9 cellular contexts compared by ENCODE assay signal in genomic region chr1:54404263-54404662, GRCh38.
A peak's percentile ranks its signal among the peaks of the same experiment; 100 is the strongest.
DNase-seq lines count a peak whose midpoint lies in the region; ATAC-seq and TF ChIP-seq lines count a peak whose summit lies in the region.
"Had no signal": no experiment of that assay in that cellular context is flagged by ENCODE, and none has a peak within 500 bp of the region (broad histone marks: within the 10 kb centered on the region; RNA-seq: fewer than 3 reads in every experiment).

No MANE protein-coding gene starts in this region.

- H3K27ac Mint-ChIP-seq in dendritic cell treated with granulocyte-macrophage colony-stimulating factor and Interleukin-4, amounts not matched to agents 40 ng/mL and 50 ng/mL, for 4 days = peak overlapping the region; percentile 0
- H3K27ac Mint-ChIP-seq in nephron = peak overlapping the region; percentile 22 to 94 (median 40)

- peak overlapping the region; percentile 82 for H3K4me3 Mint-ChIP-seq in dendritic cell treated with granulocyte-macrophage colony-stimulating factor and Interleukin-4, amounts not matched to agents 40 ng/mL and 50 ng/mL, for 4 days
- H3K4me3 Mint-ChIP-seq in nephron = peak overlapping the region; percentile 92 to 97 (median 94)

- no peak overlapping the region for H2AFZ ChIP-seq in KMS-11 (ENCODE audit: low read depth)

- H3K27me3 ChIP-seq in KMS-11 (ENCODE audit: insufficient read depth, low read depth) = no peaks in the 10 kb centered on the region

- ATAC-seq in HG03565 (IDR thresholded peaks at IDR 0.05; ENCODE audit: unreplicated experiment) = no peak
- no peak for ATAC-seq in HG03135 (IDR thresholded peaks at IDR 0.05; ENCODE audit: unreplicated experiment)

- H3K36me3 Mint-ChIP-seq in dendritic cell treated with granulocyte-macrophage colony-stimulating factor and Interleukin-4, amounts not matched to agents 40 ng/mL and 50 ng/mL, for 4 days (ENCODE audit: low read depth) = peaks cover 54% of the 10 kb centered on the region
- peaks cover 52% of the 10 kb centered on the region for H3K36me3 Mint-ChIP-seq in nephron (ENCODE audit: low read depth)

- peaks cover 54% of the 10 kb centered on the region for H3K4me1 Mint-ChIP-seq in dendritic cell treated with granulocyte-macrophage colony-stimulating factor and Interleukin-4, amounts not matched to agents 40 ng/mL and 50 ng/mL, for 4 days (ENCODE audit: low read depth)
- peaks cover 72% of the 10 kb centered on the region for H3K4me1 Mint-ChIP-seq in nephron

- peaks cover 26% of the 10 kb centered on the region; the same call in 1 of the 2 replicates for H3K79me2 ChIP-seq in KMS-11 (ENCODE audit: insufficient read depth, low read depth)

- no peak for TF ChIP-seq CTCF in AG10803 (conservative IDR thresholded peaks at IDR 0.05; ENCODE audit: low read length)
- no peak for TF ChIP-seq CTCF in KMS-11 (conservative IDR thresholded peaks at IDR 0.05; ENCODE audit: low read depth, low read length)
- no peak for TF ChIP-seq CTCF in nephron (IDR thresholded peaks at IDR 0.05; ENCODE audit: unreplicated experiment in 3 of 3)

- intact Hi-C loops in dendritic cell treated with granulocyte-macrophage colony-stimulating factor and Interleukin-4, amounts not matched to agents 40 ng/mL and 50 ng/mL, for 4 days (cut with micrococcal nuclease) = no loop called here

- DNase-seq in AG10803 (ENCODE audit: low read depth) (no peak), glomerular visceral epithelial cell (ENCODE audit: extremely low spot score) (no peak)
- DNase-seq in activated CD8-positive, alpha-beta memory T cell treated with anti-CD3 and anti-CD28 coated beads for 24 hours = no peak
- DNase-seq: NCI-H2227 treated with DMSO at 0.1 percent for 48 hours had no signal

- H4K20me1 ChIP-seq in KMS-11 (ENCODE audit: insufficient read depth) = no peaks in the 10 kb centered on the region; the same call in 1 of the 2 replicates

- no peak overlapping the region for H3K27ac ChIP-seq in KMS-11

- H3K9ac ChIP-seq in KMS-11 = no peak overlapping the region

- H3K27me3 Mint-ChIP-seq in dendritic cell treated with granulocyte-macrophage colony-stimulating factor and Interleukin-4, amounts not matched to agents 40 ng/mL and 50 ng/mL, for 4 days = no peaks in the 10 kb centered on the region
- H3K27me3 Mint-ChIP-seq in nephron (ENCODE audit: low read depth) = peaks cover 8% of the 10 kb centered on the region

- H3K4me3 ChIP-seq in AG10803 (ENCODE audit: low read length) = peak overlapping the region; percentile 74
- no peak overlapping the region for H3K4me3 ChIP-seq in KMS-11 (IDR thresholded peaks at IDR 0.05; ENCODE audit: insufficient read depth, low read depth, low read length)

- peaks cover 43% of the 10 kb centered on the region for H3K4me1 ChIP-seq in KMS-11 (ENCODE audit: low read depth, poor library complexity, severe bottlenecking)

- H3K9me3 Mint-ChIP-seq in dendritic cell treated with granulocyte-macrophage colony-stimulating factor and Interleukin-4, amounts not matched to agents 40 ng/mL and 50 ng/mL, for 4 days = no peaks in the 10 kb centered on the region
- no peaks in the 10 kb centered on the region for H3K9me3 Mint-ChIP-seq in nephron

- H3K36me3 ChIP-seq in KMS-11 (ENCODE audit: insufficient read depth) = peaks cover 4% of the 10 kb centered on the region; the same call in 1 of the 2 replicates

- peak overlapping the region; percentile 70 for H3K4me2 ChIP-seq in KMS-11
